Comparison of ENCODE assay signal across 34 cellular contexts in genomic region chr6:9901376-9901775, GRCh38.
"Had no signal": no experiment of that assay in that cellular context is flagged by ENCODE, and none has a peak within 500 bp of the region (broad histone marks: within the 10 kb centered on the region; RNA-seq: fewer than 3 reads in every experiment).

No MANE protein-coding gene starts in this region.

- H3K27ac ChIP-seq: adrenal gland, ascending aorta, body of pancreas, brain microvascular endothelial cell, breast epithelium, cardiac muscle cell had no signal

- H3K4me3 ChIP-seq: adrenal gland, ascending aorta, body of pancreas, breast epithelium, cardiac muscle cell had no signal

- DNase-seq: activated effector memory CD4-positive, alpha-beta T cell treated with anti-CD3 and anti-CD28 coated beads, Interleukin-2, amount 50 U/mL, for 16 hours; activated effector memory CD4-positive, alpha-beta T cell treated with Interleukin-2 at 50 U/mL for 16 hours; activated gamma-delta T cell; activated gamma-delta T cell treated with Interleukin-2 at 50 U/mL for 16 hours; activated naive CD4-positive, alpha-beta T cell; activated naive CD4-positive, alpha-beta T cell treated with anti-CD3 and anti-CD28 coated beads for 36 hours; activated naive CD4-positive, alpha-beta T cell treated with anti-CD3 and anti-CD28 coated beads, Interleukin-2, amount 10 ng/mL, durations not matched to agents 7 days and 5 days; activated naive CD4-positive, alpha-beta T cell treated with anti-CD3 and anti-CD28 coated beads, Interleukin-2, amount 50 U/mL, for 16 hours; activated naive CD4-positive, alpha-beta T cell treated with Interleukin-2 at 50 U/mL for 16 hours; activated naive CD8-positive, alpha-beta T cell treated with anti-CD3 and anti-CD28 coated beads for 36 hours; activated naive CD8-positive, alpha-beta T cell treated with anti-CD3 and anti-CD28 coated beads, Interleukin-2, amount 10 ng/mL, durations not matched to agents 7 days and 5 days; activated naive CD8-positive, alpha-beta T cell treated with anti-CD3 and anti-CD28 coated beads, Interleukin-2, amount 50 U/mL, for 24 hours; activated T-cell treated with anti-CD3 and anti-CD28 coated beads, Interleukin-2, amount 50 U/mL, for 1 hour; activated T-cell treated with anti-CD3 and anti-CD28 coated beads, Interleukin-2, amount 50 U/mL, for 24 hours; activated T-cell treated with anti-CD3 and anti-CD28 coated beads, Interleukin-2, amount 50 U/mL, for 4 hours; activated T-cell treated with anti-CD3 and anti-CD28 coated beads, Interleukin-2, amount 50 U/mL, for 48 hours; activated T-cell treated with anti-CD3 and anti-CD28 coated beads, Interleukin-2, amount 50 U/mL, for 72 hours; adrenal gland; amniotic stem cell; amygdala; anterior cingulate cortex; aorta; body of pancreas; brain microvascular endothelial cell; caudate nucleus; central memory CD4-positive, alpha-beta T cell; cerebellar nuclear complex had no signal

- H3K4me1 ChIP-seq: adrenal gland, ascending aorta, body of pancreas, breast epithelium had no signal

- H3K36me3 ChIP-seq: adrenal gland, ascending aorta, brain microvascular endothelial cell, breast epithelium, cardiac muscle cell had no signal

- FAIRE-seq: astrocyte, bronchial epithelial cell had no signal

- H3K27me3 ChIP-seq: adrenal gland, ascending aorta, body of pancreas, brain microvascular endothelial cell, breast epithelium, cardiac muscle cell had no signal

- H3K9me3 ChIP-seq: adrenal gland, ascending aorta, body of pancreas, breast epithelium had no signal

- ATAC-seq: activated naive CD4-positive, alpha-beta T cell treated with anti-CD3 and anti-CD28 coated beads, Interleukin-2, amount 50 U/mL, for 72 hours; activated naive CD8-positive, alpha-beta T cell treated with anti-CD3 and anti-CD28 coated beads, Interleukin-2, amount 50 U/mL, for 24 hours; activated T-cell treated with anti-CD3 and anti-CD28 coated beads, Interleukin-2, amount 50 U/mL, for 4 hours; activated T-cell treated with anti-CD3 and anti-CD28 coated beads, Interleukin-2, amount 50 U/mL, for 72 hours; activated T-helper 17 cell treated with anti-CD3 and anti-CD28 coated beads, Interleukin-2, amount 50 U/mL, for 72 hours; body of pancreas had no signal
